In the genomic region with DNA sequence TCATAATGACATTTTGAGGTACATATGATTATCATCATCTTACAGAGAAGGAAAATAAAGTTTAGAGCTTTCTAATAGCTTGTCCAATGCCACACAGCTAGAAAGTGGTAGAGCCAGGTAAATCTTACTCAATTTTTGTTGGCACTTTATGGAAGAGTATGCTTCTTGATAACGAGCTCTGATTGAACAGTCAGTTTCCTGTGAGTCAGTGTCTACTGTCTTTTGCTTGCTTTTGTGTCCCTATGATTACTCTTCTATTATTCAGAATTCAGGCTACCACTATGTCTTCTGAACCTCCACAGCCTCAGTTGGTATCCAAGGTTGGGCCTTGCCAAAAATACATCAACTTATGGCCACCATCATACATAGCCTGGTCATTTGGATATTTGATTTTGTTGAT, we compare ENCODE assay signal across 25 cellular contexts. TPM values are rescaled to one million over a fixed set of nuclear protein-coding genes. Genes with fewer than 3 reads are reported as not detected.
A peak's percentile ranks its signal among the peaks of the same experiment; 100 is the strongest.
DNase-seq lines count a peak whose midpoint lies in the region; FAIRE-seq and TF ChIP-seq lines count a peak whose summit lies in the region.
"Had no signal": no experiment of that assay in that cellular context is flagged by ENCODE, and none has a peak within 500 bp of the region (broad histone marks: within the 10 kb centered on the region; RNA-seq: fewer than 3 reads in every experiment).

No MANE protein-coding gene starts in this region.

- peaks cover 7% of the 10 kb centered on the region for H3K9me3 Mint-ChIP-seq in MCF 10A (ENCODE audit: unreplicated experiment)
- H3K9me3 Mint-ChIP-seq: activated naive CD8-positive, alpha-beta T cell treated with anti-CD3 and anti-CD28 coated beads, Interleukin-2, amount 10 ng/mL, durations not matched to agents 7 days and 5 days; CD8-positive, alpha-beta memory T cell had no signal

- no TSS peak for BruUV-seq in MCF 10A (replicated peaks; lab: Mats Ljungman, UMichigan)

- no peak overlapping the region for H3K27ac Mint-ChIP-seq in MCF 10A (ENCODE audit: low read depth, unreplicated experiment)
- H3K27ac Mint-ChIP-seq: activated naive CD8-positive, alpha-beta T cell treated with anti-CD3 and anti-CD28 coated beads, Interleukin-2, amount 10 ng/mL, durations not matched to agents 7 days and 5 days had no signal

- H3K36me3 Mint-ChIP-seq in MCF 10A (ENCODE audit: insufficient read depth, unreplicated experiment) = no peaks in the 10 kb centered on the region
- H3K36me3 Mint-ChIP-seq: activated naive CD8-positive, alpha-beta T cell treated with anti-CD3 and anti-CD28 coated beads, Interleukin-2, amount 10 ng/mL, durations not matched to agents 7 days and 5 days had no signal

- CTCF ChIA-PET in MCF 10A (lab: Yijun Ruan, JAX) = interaction anchor here (0.8 to 1.3 kb wide), 2 partner anchors 133 to 156 kb away, joined by 3 read pairs; no protein-coding TSS in a partner anchor

- H3K4me1 ChIP-seq in breast epithelium = no peaks in the 10 kb centered on the region
- H3K4me1 ChIP-seq: right lobe of liver, stomach, tibial artery had no signal

- H3K4me3 ChIP-seq in breast epithelium (no peak overlapping the region), bronchial epithelial cell (ENCODE audit: low read depth, low read length) (no peak overlapping the region), WERI-Rb-1 (ENCODE audit: low read depth, low read length) (no peak overlapping the region)
- H3K4me3 ChIP-seq: right lobe of liver, stomach, tibial artery had no signal

- no peak for FAIRE-seq in bronchial epithelial cell (lab: Jason Lieb, UNC)

- DNase-seq in NCI-H748 (lab: John Stamatoyannopoulos, UW; ENCODE audit: unreplicated experiment) (peak; percentile 11), NCI-H748 treated with DMSO at 0.1 percent for 48 hours (lab: John Stamatoyannopoulos, UW) (no peak), MCF 10A (ENCODE audit: unreplicated experiment) (peak; percentile 3), breast epithelium (ENCODE audit: low spot score in 2 of 2) (no peak), bronchial epithelial cell (ENCODE audit: low read depth) (peak; percentile 71), kidney glomerular epithelial cell (lab: John Stamatoyannopoulos, UW) (no peak), WERI-Rb-1 (no peak)
- DNase-seq in stimulated activated naive CD4-positive, alpha-beta T cell (lab: John Stamatoyannopoulos, UW) = no peak
- DNase-seq: activated CD8-positive, alpha-beta memory T cell treated with anti-CD3 and anti-CD28 coated beads, Interleukin-2, amount 50 U/mL, for 48 hours; activated naive CD8-positive, alpha-beta T cell treated with anti-CD3 and anti-CD28 coated beads, Interleukin-2, amount 10 ng/mL, durations not matched to agents 7 days and 5 days; CD8-positive, alpha-beta memory T cell; cerebellar nuclear complex; DMS153; erythroblast; IMR-90; mesenchymal stem cell; NCI-H1105 treated with DMSO at 0.1 percent for 48 hours; NCI-H2029 treated with DMSO at 0.1 percent for 48 hours; OCI-M1; right lobe of liver; SIG-M5; stomach; tibial artery had no signal

- peaks cover 65% of the 10 kb centered on the region for H3K27me3 Mint-ChIP-seq in MCF 10A (ENCODE audit: insufficient read depth, unreplicated experiment)
- H3K27me3 Mint-ChIP-seq: activated naive CD8-positive, alpha-beta T cell treated with anti-CD3 and anti-CD28 coated beads, Interleukin-2, amount 10 ng/mL, durations not matched to agents 7 days and 5 days had no signal

- TF ChIP-seq CTCF in MCF 10A (IDR thresholded peaks at IDR 0.05; ENCODE audit: unreplicated experiment) (no peak), breast epithelium (IDR thresholded peaks at IDR 0.05) (no peak), bronchial epithelial cell (IDR thresholded peaks at IDR 0.05; ENCODE audit: insufficient read depth, low read length, severe bottlenecking) (no peak), WERI-Rb-1 (IDR thresholded peaks at IDR 0.05; ENCODE audit: low read depth, low read length) (no peak)

- no peak for TF ChIP-seq POLR2A in breast epithelium (IDR thresholded peaks at IDR 0.05)

- no peak overlapping the region for H3K4me3 Mint-ChIP-seq in MCF 10A (ENCODE audit: unreplicated experiment)
- H3K4me3 Mint-ChIP-seq: activated naive CD8-positive, alpha-beta T cell treated with anti-CD3 and anti-CD28 coated beads, Interleukin-2, amount 10 ng/mL, durations not matched to agents 7 days and 5 days had no signal

- H3K9me3 ChIP-seq in breast epithelium (no peaks in the 10 kb centered on the region), WERI-Rb-1 (ENCODE audit: severe bottlenecking) (no peaks in the 10 kb centered on the region)
- H3K9me3 ChIP-seq: right lobe of liver, stomach, tibial artery had no signal

- intact Hi-C loops in MCF 10A (cut with micrococcal nuclease) (loop anchor here (10.0 kb wide), 1 partner anchor 306 kb away; the partner anchor contains the start of gene ZXDB), breast epithelium (cut with DNase I; ENCODE audit: low total_unique reads) (no loop called here)

- H3K36me3 ChIP-seq in breast epithelium (no peaks in the 10 kb centered on the region), bronchial epithelial cell (ENCODE audit: control insufficient read depth, insufficient read depth, low read length) (no peaks in the 10 kb centered on the region), WERI-Rb-1 (no peaks in the 10 kb centered on the region)
- H3K36me3 ChIP-seq: right lobe of liver, stomach, tibial artery had no signal

- peaks cover 16% of the 10 kb centered on the region for H3K4me1 Mint-ChIP-seq in MCF 10A (ENCODE audit: insufficient read depth, unreplicated experiment)

- POLR2A ChIA-PET in MCF 10A (lab: Yijun Ruan, JAX) = interaction anchor here (1.0 kb wide), 1 partner anchor 16 kb away, joined by 4 read pairs; no protein-coding TSS in a partner anchor

- H3K27ac ChIP-seq in breast epithelium (no peak overlapping the region), WERI-Rb-1 (no peak overlapping the region)
- H3K27ac ChIP-seq: 22Rv1, right lobe of liver, stomach, tibial artery had no signal

- H3K27me3 ChIP-seq in breast epithelium (peaks cover 0 to under 1% of the 10 kb centered on the region in 2 donors), bronchial epithelial cell (ENCODE audit: control insufficient read depth, insufficient read depth, low read length) (no peaks in the 10 kb centered on the region), WERI-Rb-1 (ENCODE audit: insufficient read depth, low read depth, severe bottlenecking) (peaks cover 21% of the 10 kb centered on the region)
- H3K27me3 ChIP-seq: tibial artery had no signal

RNA-seq across cellular contexts. Expression of gene FAAH2, which starts 2.6 kb away (rescaled TPM):
- 1.7 and 3.1 TPM in 2 replicates for total RNA-seq in MCF 10A (2022)
- total RNA-seq in breast epithelium = 10 to 100 TPM in 2 of 3 donors, under 1 TPM in 1; 0.64 to 52.7 (median 30.2) TPM
- total RNA-seq in bronchial epithelial cell = 4.7 and 6.3 TPM in 2 replicates
- total RNA-seq: G401, IMR-90 had no signal

Comparison
In these comparisons a context has a peak if more than half of its experiments do, and no peak if none do; other contexts are left out.
1. DNase-seq: peak in NCI-H748 (single experiment), MCF 10A (single experiment) and bronchial epithelial cell (single experiment); none in NCI-H748 treated with DMSO at 0.1 percent for 48 hours (single experiment), breast epithelium (0 of 2), stimulated activated naive CD4-positive, alpha-beta T cell (0 of 6), kidney glomerular epithelial cell (single experiment) and WERI-Rb-1 (single experiment).